Comparison of ENCODE assay signal across 18 cellular contexts in the genomic region with DNA sequence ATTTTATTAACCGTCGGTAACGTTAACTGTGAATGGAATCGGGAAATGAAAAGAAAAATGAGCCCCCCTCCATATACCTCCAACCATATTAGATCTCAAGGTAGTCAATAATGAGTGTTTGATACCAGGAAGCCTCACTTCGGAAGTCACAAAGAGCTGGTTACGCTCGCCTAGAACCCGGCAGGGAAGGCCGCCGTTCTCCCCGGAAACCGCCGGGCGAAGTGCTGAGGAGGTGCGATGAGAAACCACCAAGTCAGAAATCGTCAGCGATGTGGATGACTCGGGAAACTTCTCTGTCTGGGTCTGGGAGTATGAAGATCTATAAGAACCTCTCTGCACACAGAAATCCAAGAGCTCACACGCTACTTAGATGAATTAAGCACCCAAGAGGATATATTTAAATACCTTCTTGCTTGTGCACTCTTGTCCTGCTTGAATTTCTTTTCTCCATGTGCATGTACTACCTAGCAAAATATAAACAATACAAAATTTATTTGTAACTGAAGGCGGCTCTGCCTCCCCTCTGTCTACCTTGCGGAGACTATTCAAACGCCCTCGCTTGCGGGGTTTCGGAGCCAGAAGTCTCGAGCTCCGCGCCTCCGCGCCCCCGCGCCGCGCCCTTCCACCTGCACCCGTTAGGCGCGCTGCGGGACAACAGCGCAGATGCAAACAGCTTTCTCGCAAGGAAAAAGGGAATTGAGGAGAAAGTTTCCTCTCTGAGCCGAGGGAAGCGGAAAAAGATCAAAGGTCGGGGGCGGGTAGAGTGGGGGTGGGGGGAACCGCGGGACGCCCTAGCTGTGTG. TPM values are rescaled to one million over a fixed set of nuclear protein-coding genes. Genes with fewer than 3 reads are reported as not detected.
A peak's percentile ranks its signal among the peaks of the same experiment; 100 is the strongest.
DNase-seq lines count a peak whose midpoint lies in the region; ATAC-seq and TF ChIP-seq lines count a peak whose summit lies in the region.
"Had no signal": no experiment of that assay in that cellular context is flagged by ENCODE, and none has a peak within 500 bp of the region (broad histone marks: within the 10 kb centered on the region; RNA-seq: fewer than 3 reads in every experiment).

No MANE protein-coding gene starts in this region.

- TF ChIP-seq CTCF in brain (conservative IDR thresholded peaks at IDR 0.05): no peak

- peaks cover 16% of the 10 kb centered on the region for H3K4me1 Mint-ChIP-seq in activated naive CD8-positive, alpha-beta T cell (ENCODE audit: low read depth)
- H3K4me1 Mint-ChIP-seq in activated naive CD8-positive, alpha-beta T cell treated with anti-CD3 and anti-CD28 coated beads, Interleukin-2, amount 50 U/mL, for 24 hours: peaks cover 10% of the 10 kb centered on the region
- peaks cover 10% of the 10 kb centered on the region for H3K4me1 Mint-ChIP-seq in brain
- peaks cover 11 to 15% of the 10 kb centered on the region in 2 donors for H3K4me1 Mint-ChIP-seq in stimulated activated naive B cell treated with anti-CD40 and anti-IgM and Interleukin-4, amounts not matched to agents 10 μg/mL and 1 μg/mL and 100 μg/mL, for 72 hours

- intact Hi-C loops in left colon (cut with DNase I, micrococcal nuclease): no loop called here

- DNase-seq in activated naive CD8-positive, alpha-beta T cell treated with anti-CD3 and anti-CD28 coated beads, Interleukin-2, amount 50 U/mL, for 24 hours: no peak
- no peak for DNase-seq in left colon
- no peak for DNase-seq in stimulated activated naive B cell treated with anti-CD40 and anti-IgM and Interleukin-4, amounts not matched to agents 10 μg/mL and 1 μg/mL and 100 μg/mL, for 72 hours
- no peak for DNase-seq in medulla oblongata (ENCODE audit: extremely low spot score)
- no peak for DNase-seq in NCI-H526 treated with DMSO at 0.1 percent for 48 hours (lab: John Stamatoyannopoulos, UW)
- DNase-seq: activated CD8-positive, alpha-beta T cell treated with anti-CD3 and anti-CD28 coated beads for 36 hours; activated T-cell treated with anti-CD3 and anti-CD28 coated beads, Interleukin-2, amount 50 U/mL, for 4 hours; DMS53; dorsolateral prefrontal cortex; islet precursor cell; MG63; NCI-H187 treated with DMSO at 0.1 percent for 48 hours; stimulated activated naive CD4-positive, alpha-beta T cell treated with Interleukin-2 at 50 U/mL for 16 hours; trophoblast cell had no signal

- no peak for ATAC-seq in activated naive CD8-positive, alpha-beta T cell treated with anti-CD3 and anti-CD28 coated beads, Interleukin-2, amount 50 U/mL, for 24 hours
- ATAC-seq in left colon: peak; percentile 22
- ATAC-seq in stimulated activated naive B cell treated with anti-CD40 and anti-IgM and Interleukin-4, amounts not matched to agents 10 μg/mL and 1 μg/mL and 100 μg/mL, for 72 hours (replicated peaks): no peak
- ATAC-seq in HG02798 (IDR thresholded peaks at IDR 0.05; ENCODE audit: poor library complexity, unreplicated experiment): no peak
- ATAC-seq: activated CD8-positive, alpha-beta T cell treated with anti-CD3 and anti-CD28 coated beads for 36 hours had no signal

- H3K27me3 Mint-ChIP-seq in activated naive CD8-positive, alpha-beta T cell: peaks cover 47% of the 10 kb centered on the region
- peaks cover 74% of the 10 kb centered on the region for H3K27me3 Mint-ChIP-seq in activated naive CD8-positive, alpha-beta T cell treated with anti-CD3 and anti-CD28 coated beads, Interleukin-2, amount 50 U/mL, for 24 hours
- H3K27me3 Mint-ChIP-seq in brain: peaks cover 99% of the 10 kb centered on the region
- peaks cover 69 to 80% of the 10 kb centered on the region in 2 donors for H3K27me3 Mint-ChIP-seq in stimulated activated naive B cell treated with anti-CD40 and anti-IgM and Interleukin-4, amounts not matched to agents 10 μg/mL and 1 μg/mL and 100 μg/mL, for 72 hours

- no peaks in the 10 kb centered on the region for H3K9me3 Mint-ChIP-seq in activated naive CD8-positive, alpha-beta T cell (ENCODE audit: low read depth)
- H3K9me3 Mint-ChIP-seq in activated naive CD8-positive, alpha-beta T cell treated with anti-CD3 and anti-CD28 coated beads, Interleukin-2, amount 50 U/mL, for 24 hours: no peaks in the 10 kb centered on the region
- peaks cover 0 to 7% (median 0%) of the 10 kb centered on the region in 5 experiments for H3K9me3 Mint-ChIP-seq in brain
- H3K9me3 Mint-ChIP-seq in stimulated activated naive B cell treated with anti-CD40 and anti-IgM and Interleukin-4, amounts not matched to agents 10 μg/mL and 1 μg/mL and 100 μg/mL, for 72 hours: peaks cover 2 to 3% of the 10 kb centered on the region in 2 donors

- peaks cover 3% of the 10 kb centered on the region for H3K36me3 Mint-ChIP-seq in activated naive CD8-positive, alpha-beta T cell
- peaks cover 2% of the 10 kb centered on the region for H3K36me3 Mint-ChIP-seq in activated naive CD8-positive, alpha-beta T cell treated with anti-CD3 and anti-CD28 coated beads, Interleukin-2, amount 50 U/mL, for 24 hours (ENCODE audit: low read depth)
- H3K36me3 Mint-ChIP-seq in brain: no peaks in the 10 kb centered on the region
- H3K36me3 Mint-ChIP-seq in stimulated activated naive B cell treated with anti-CD40 and anti-IgM and Interleukin-4, amounts not matched to agents 10 μg/mL and 1 μg/mL and 100 μg/mL, for 72 hours: peaks cover 3 to 5% of the 10 kb centered on the region in 2 donors
- H3K36me3 Mint-ChIP-seq: memory B cell had no signal

- H3K4me3 Mint-ChIP-seq in activated naive CD8-positive, alpha-beta T cell: peak overlapping the region; percentile 35
- H3K4me3 Mint-ChIP-seq in activated naive CD8-positive, alpha-beta T cell treated with anti-CD3 and anti-CD28 coated beads, Interleukin-2, amount 50 U/mL, for 24 hours: no peak overlapping the region
- H3K4me3 Mint-ChIP-seq in brain: peak overlapping the region in 4 of 5 experiments; percentile 46 to 71 (median 58)
- no peak overlapping the region for H3K4me3 Mint-ChIP-seq in stimulated activated naive B cell treated with anti-CD40 and anti-IgM and Interleukin-4, amounts not matched to agents 10 μg/mL and 1 μg/mL and 100 μg/mL, for 72 hours
- H3K4me3 Mint-ChIP-seq: activated CD8-positive, alpha-beta T cell treated with anti-CD3 and anti-CD28 coated beads for 36 hours; activated T-cell treated with anti-CD3 and anti-CD28 coated beads, Interleukin-2, amount 50 U/mL, for 4 hours; memory B cell had no signal

- no peak overlapping the region for H3K27ac Mint-ChIP-seq in activated naive CD8-positive, alpha-beta T cell
- H3K27ac Mint-ChIP-seq in activated naive CD8-positive, alpha-beta T cell treated with anti-CD3 and anti-CD28 coated beads, Interleukin-2, amount 50 U/mL, for 24 hours: no peak overlapping the region
- H3K27ac Mint-ChIP-seq in brain: no peak overlapping the region
- peak overlapping the region; percentile 65 for H3K27ac Mint-ChIP-seq in stimulated activated naive B cell treated with anti-CD40 and anti-IgM and Interleukin-4, amounts not matched to agents 10 μg/mL and 1 μg/mL and 100 μg/mL, for 72 hours
- H3K27ac Mint-ChIP-seq: activated CD8-positive, alpha-beta T cell treated with anti-CD3 and anti-CD28 coated beads for 36 hours; memory B cell had no signal

RNA-seq across cellular contexts. Expression of gene NKX6-1, which starts 17.8 kb away (rescaled TPM):
- polyA plus RNA-seq in brain (ENCODE audit: insufficient read depth, low read depth, low replicate concordance): 1.7 TPM
- not detected for total RNA-seq in left colon
- total RNA-seq: activated CD8-positive, alpha-beta T cell treated with anti-CD3 and anti-CD28 coated beads for 36 hours; activated T-cell treated with anti-CD3 and anti-CD28 coated beads, Interleukin-2, amount 50 U/mL, for 4 hours had no signal

Comparison
In these comparisons a context has a peak if more than half of its experiments do, and no peak if none do; other contexts are left out.
1. H3K4me3 Mint-ChIP-seq: peak in activated naive CD8-positive, alpha-beta T cell (single experiment) and brain (4 of 5); none in activated naive CD8-positive, alpha-beta T cell treated with anti-CD3 and anti-CD28 coated beads, Interleukin-2, amount 50 U/mL, for 24 hours (single experiment) and stimulated activated naive B cell treated with anti-CD40 and anti-IgM and Interleukin-4, amounts not matched to agents 10 μg/mL and 1 μg/mL and 100 μg/mL, for 72 hours (0 of 2).